In genomic region chr4:166391501-166391900, GRCh38 we compare ENCODE assay signal across 10 cellular contexts.
"Had no signal": no experiment of that assay in that cellular context is flagged by ENCODE, and none has a peak within 500 bp of the region (broad histone marks: within the 10 kb centered on the region; RNA-seq: fewer than 3 reads in every experiment).

No MANE protein-coding gene starts in this region.

- H3K4me3 ChIP-seq: GM23248, HAP-1, K562 had no signal

- H3K9ac ChIP-seq: GM23248 had no signal

- FAIRE-seq: HTR-8/SVneo, K562 had no signal

- ATAC-seq: HCT116, K562 had no signal

- H3K9me3 ChIP-seq: HAP-1 had no signal

- DNase-seq: GM23248, GOT3, H7, HFFc6, IMR-90, KG1 had no signal

- H3K36me3 ChIP-seq: HAP-1 had no signal

- H3K4me1 ChIP-seq: HAP-1 had no signal

- H2AFZ ChIP-seq: GM23248 had no signal

- H3K27ac ChIP-seq: GM23248 had no signal
